1 cellular context compared by ENCODE assay signal in the genomic region with DNA sequence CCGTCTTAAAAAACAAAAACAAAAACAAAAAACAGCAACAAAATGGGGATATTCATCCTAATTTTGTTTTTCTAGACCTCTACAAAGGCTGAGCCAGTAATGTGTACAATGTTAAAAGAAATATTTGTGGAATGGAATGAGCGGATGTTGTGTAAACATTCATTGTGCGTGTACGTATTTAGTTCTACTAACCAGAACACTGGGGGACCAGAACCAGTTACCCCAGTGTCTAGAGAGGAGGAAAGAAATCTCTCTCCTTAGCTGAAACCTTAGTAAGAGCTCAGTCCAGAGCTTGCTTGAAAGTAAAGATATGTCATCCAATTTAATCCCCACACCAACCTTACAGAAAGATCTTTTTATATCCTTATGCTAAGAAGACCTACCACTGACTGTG.
TF ChIP-seq lines count a peak whose summit lies in the region.

No MANE protein-coding gene starts in this region.

TF ChIP-seq in HCT116, 20 proteins besides CTCF, POLR2A, EP300 and RAD21 (continued from another document):
- TF ChIP-seq, protein P1, sequence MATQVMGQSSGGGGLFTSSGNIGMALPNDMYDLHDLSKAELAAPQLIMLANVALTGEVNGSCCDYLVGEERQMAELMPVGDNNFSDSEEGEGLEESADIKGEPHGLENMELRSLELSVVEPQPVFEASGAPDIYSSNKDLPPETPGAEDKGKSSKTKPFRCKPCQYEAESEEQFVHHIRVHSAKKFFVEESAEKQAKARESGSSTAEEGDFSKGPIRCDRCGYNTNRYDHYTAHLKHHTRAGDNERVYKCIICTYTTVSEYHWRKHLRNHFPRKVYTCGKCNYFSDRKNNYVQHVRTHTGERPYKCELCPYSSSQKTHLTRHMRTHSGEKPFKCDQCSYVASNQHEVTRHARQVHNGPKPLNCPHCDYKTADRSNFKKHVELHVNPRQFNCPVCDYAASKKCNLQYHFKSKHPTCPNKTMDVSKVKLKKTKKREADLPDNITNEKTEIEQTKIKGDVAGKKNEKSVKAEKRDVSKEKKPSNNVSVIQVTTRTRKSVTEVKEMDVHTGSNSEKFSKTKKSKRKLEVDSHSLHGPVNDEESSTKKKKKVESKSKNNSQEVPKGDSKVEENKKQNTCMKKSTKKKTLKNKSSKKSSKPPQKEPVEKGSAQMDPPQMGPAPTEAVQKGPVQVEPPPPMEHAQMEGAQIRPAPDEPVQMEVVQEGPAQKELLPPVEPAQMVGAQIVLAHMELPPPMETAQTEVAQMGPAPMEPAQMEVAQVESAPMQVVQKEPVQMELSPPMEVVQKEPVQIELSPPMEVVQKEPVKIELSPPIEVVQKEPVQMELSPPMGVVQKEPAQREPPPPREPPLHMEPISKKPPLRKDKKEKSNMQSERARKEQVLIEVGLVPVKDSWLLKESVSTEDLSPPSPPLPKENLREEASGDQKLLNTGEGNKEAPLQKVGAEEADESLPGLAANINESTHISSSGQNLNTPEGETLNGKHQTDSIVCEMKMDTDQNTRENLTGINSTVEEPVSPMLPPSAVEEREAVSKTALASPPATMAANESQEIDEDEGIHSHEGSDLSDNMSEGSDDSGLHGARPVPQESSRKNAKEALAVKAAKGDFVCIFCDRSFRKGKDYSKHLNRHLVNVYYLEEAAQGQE (IDR thresholded peaks at IDR 0.05; ENCODE audit: low read depth) = no peak
- TF ChIP-seq CEBPB (IDR thresholded peaks at IDR 0.05; ENCODE audit: low read depth) = no peak
- TF ChIP-seq EZH2 (IDR thresholded peaks at IDR 0.05) = no peak
- no peak for TF ChIP-seq EZH2phosphoT487 (IDR thresholded peaks at IDR 0.05; ENCODE audit: borderline replicate concordance)
